9 cellular contexts compared by ENCODE assay signal in genomic region chr11:12889243-12889642, GRCh38.
A peak's percentile ranks its signal among the peaks of the same experiment; 100 is the strongest.
DNase-seq lines count a peak whose midpoint lies in the region; ATAC-seq, FAIRE-seq and TF ChIP-seq lines count a peak whose summit lies in the region.
"Had no signal": no experiment of that assay in that cellular context is flagged by ENCODE, and none has a peak within 500 bp of the region (broad histone marks: within the 10 kb centered on the region; RNA-seq: fewer than 3 reads in every experiment).

No MANE protein-coding gene starts in this region.

- no peak for TF ChIP-seq RAD21 in IMR-90 (IDR thresholded peaks at IDR 0.05; ENCODE audit: low read length)

- intact Hi-C loops in IMR-90 (cut with micrococcal nuclease) (loop anchor here (2.0 kb wide), 1 partner anchor 212 kb away; no protein-coding TSS in a partner anchor), lower lobe of right lung (cut with DNase I) (no loop called here), thyroid gland (cut with DNase I) (no loop called here), mucosa of descending colon (cut with DNase I, micrococcal nuclease) (loop anchor here in 1 of 2 donors (10.0 kb wide), 1 partner anchor 204 kb away; no protein-coding TSS in a partner anchor), OCI-LY7 (cut with micrococcal nuclease; ENCODE audit: unreplicated experiment) (loop anchor here (10.0 kb wide), 1 partner anchor 214 kb away; the partner anchor contains the start of gene TEAD1)

- H3K79me2 ChIP-seq in OCI-LY7 (ENCODE audit: insufficient read depth, low read depth, low read length) = no peaks in the 10 kb centered on the region

- H2AK9ac ChIP-seq in IMR-90 (replicated peaks; ENCODE audit: low read depth, low read length, poor library complexity) = peak overlapping the region; percentile 55

- no peak overlapping the region for H3K56ac ChIP-seq in IMR-90 (ENCODE audit: extremely low read depth, insufficient read depth, low read length)

- H4K20me1 ChIP-seq in IMR-90 (ENCODE audit: insufficient read depth, low read length) (peaks cover 20% of the 10 kb centered on the region; the same call in 1 of the 2 replicates), OCI-LY7 (ENCODE audit: insufficient read depth, low read length) (no peaks in the 10 kb centered on the region)

- H3K27ac ChIP-seq in IMR-90 (ENCODE audit: insufficient read depth, low read length) = peak overlapping the region; percentile 60; the same call in 1 of the 2 replicates
- peak overlapping the region; percentile 55 for H3K27ac ChIP-seq in lower lobe of right lung
- H3K27ac ChIP-seq in thyroid gland = peak overlapping the region in 2 of 3 donors; percentile 13 to 40
- no peak overlapping the region for H3K27ac ChIP-seq in OCI-LY7 (ENCODE audit: low read depth, low read length, poor library complexity, severe bottlenecking)

- peak overlapping the region; percentile 14; the same call in 1 of the 2 replicates for H3K18ac ChIP-seq in IMR-90 (ENCODE audit: low read depth, low read length)

- peaks cover 30% of the 10 kb centered on the region for H3K36me3 ChIP-seq in IMR-90 (ENCODE audit: control insufficient read depth, insufficient read depth, low read length)
- peaks cover 3% of the 10 kb centered on the region for H3K36me3 ChIP-seq in bronchial epithelial cell (ENCODE audit: control insufficient read depth, insufficient read depth, low read length)
- peaks cover 5% of the 10 kb centered on the region for H3K36me3 ChIP-seq in lower lobe of right lung
- no peaks in the 10 kb centered on the region for H3K36me3 ChIP-seq in thyroid gland
- no peaks in the 10 kb centered on the region for H3K36me3 ChIP-seq in mucosa of descending colon (ENCODE audit: low read depth)
- H3K36me3 ChIP-seq in OCI-LY7 (ENCODE audit: insufficient read depth, low read length) = no peaks in the 10 kb centered on the region

- H2AFZ ChIP-seq in IMR-90 (replicated peaks; ENCODE audit: low read length, poor library complexity) (no peak overlapping the region), OCI-LY7 (ENCODE audit: low read length) (no peak overlapping the region)

- FAIRE-seq in bronchial epithelial cell (lab: Jason Lieb, UNC) = no peak
- FAIRE-seq: keratinocyte had no signal

- H4K5ac ChIP-seq in IMR-90 (ENCODE audit: low read depth, low read length) = no peak overlapping the region; the same call in 1 of the 2 replicates

- dilution Hi-C loops in IMR-90 (cut with HindIII; ENCODE audit: low sequenced_read_pairs, unreplicated experiment) = loop anchor here (25.0 kb wide), 1 partner anchor 202 kb away; no protein-coding TSS in a partner anchor

- H3K36me3 Mint-ChIP-seq in activated T-helper 17 cell treated with anti-CD3 and anti-CD28 coated beads, Interleukin-2, amount 50 U/mL, for 72 hours (ENCODE audit: low read depth) = no peaks in the 10 kb centered on the region

- H2BK20ac ChIP-seq in IMR-90 (ENCODE audit: low read depth, low read length) = no peak overlapping the region

- CTCF ChIA-PET in IMR-90 (lab: Yijun Ruan, JAX) = interaction anchor here (0.8 to 3.1 kb wide), 16 partner anchors 10 to 600 kb away, joined by 3 to 19 read pairs (median 4); no protein-coding TSS in a partner anchor
- CTCF ChIA-PET in OCI-LY7 (lab: Charles Lee; ENCODE audit: unreplicated experiment) = interaction anchor here (1.6 kb wide), 1 partner anchor 558 kb away, joined by 4 read pairs; no protein-coding TSS in a partner anchor

- H3K9me3 Mint-ChIP-seq in activated T-helper 17 cell treated with anti-CD3 and anti-CD28 coated beads, Interleukin-2, amount 50 U/mL, for 72 hours = no peaks in the 10 kb centered on the region

- WGBS in IMR-90 (ENCODE audit: extremely low coverage in 2 of 2, insufficient read length in 1 of 2), 2 experiments = 100% methylated on average over 1 of the region's 5 CpGs; no CpG with 5 or more reads in 1 of the 2 experiments
- 64 to 65% methylated on average over 5 of the region's 5 CpGs for WGBS in thyroid gland, 2 donors

- no peak overlapping the region for H2BK15ac ChIP-seq in IMR-90 (ENCODE audit: low read depth, low read length)

- DNase-seq in IMR-90 (peak; percentile 67), bronchial epithelial cell (ENCODE audit: low read depth) (peak; percentile 39), lower lobe of right lung (peak; percentile 55), thyroid gland (no peak), NCI-H446 treated with DMSO at 0.1 percent for 48 hours (lab: John Stamatoyannopoulos, UW) (no peak), mucosa of descending colon (no peak), OCI-LY7 (ENCODE audit: low spot score) (no peak)

- peak overlapping the region; percentile 15; the same call in 1 of the 2 replicates for H3K4ac ChIP-seq in IMR-90 (ENCODE audit: low read depth, low read length)

- H3K4me1 Mint-ChIP-seq in activated T-helper 17 cell treated with anti-CD3 and anti-CD28 coated beads, Interleukin-2, amount 50 U/mL, for 72 hours = no peaks in the 10 kb centered on the region

- H3K4me3 Mint-ChIP-seq in activated T-helper 17 cell treated with anti-CD3 and anti-CD28 coated beads, Interleukin-2, amount 50 U/mL, for 72 hours = no peak overlapping the region

- peaks cover 25 to 78% of the 10 kb centered on the region in 2 experiments for H3K79me1 ChIP-seq in IMR-90 (ENCODE audit: low read depth in 1 of 2, low read length in 2 of 2)

- peak overlapping the region; percentile 59; the same call in 1 of the 2 replicates for H3K23ac ChIP-seq in IMR-90 (ENCODE audit: low read depth, low read length)

- peak overlapping the region; percentile 9; the same call in 1 of the 2 replicates for H3K9ac ChIP-seq in IMR-90 (ENCODE audit: low read depth, low read length)

- H3K9me3 ChIP-seq in IMR-90 (ENCODE audit: control insufficient read depth, insufficient read depth, low read length) (no peaks in the 10 kb centered on the region), lower lobe of right lung (no peaks in the 10 kb centered on the region), thyroid gland (no peaks in the 10 kb centered on the region), mucosa of descending colon (no peaks in the 10 kb centered on the region), OCI-LY7 (ENCODE audit: low read length) (no peaks in the 10 kb centered on the region)

- peaks cover 16% of the 10 kb centered on the region for H3K9me1 ChIP-seq in IMR-90 (ENCODE audit: insufficient read depth, low read length)

- no peak overlapping the region; a peak in 1 of 4 replicates for H4K8ac ChIP-seq in IMR-90 (ENCODE audit: low read depth in 2 of 2, low read length in 2 of 2)

- BruUV-seq in IMR-90 (replicated peaks; lab: Mats Ljungman, UMichigan) = no TSS peak
- BruUV-seq in OCI-LY7 (replicated peaks; lab: Mats Ljungman, UMichigan) = no TSS peak

- H3K4me3 ChIP-seq in IMR-90 (ENCODE audit: insufficient read depth, low read depth, low read length) = no peak overlapping the region
- H3K4me3 ChIP-seq in bronchial epithelial cell (ENCODE audit: low read depth, low read length) = no peak overlapping the region
- H3K4me3 ChIP-seq in lower lobe of right lung = no peak overlapping the region
- no peak overlapping the region for H3K4me3 ChIP-seq in thyroid gland (replicated peaks in 1 of 3)
- H3K4me3 ChIP-seq in mucosa of descending colon = no peak overlapping the region
- no peak overlapping the region for H3K4me3 ChIP-seq in OCI-LY7 (ENCODE audit: low read depth, low read length, poor library complexity, severe bottlenecking)

- in situ Hi-C loops in IMR-90 (cut with MboI; ENCODE audit: low sequenced_read_pairs) = loop anchor here (5.0 to 10.0 kb wide), 2 partner anchors 212 to 564 kb away; no protein-coding TSS in a partner anchor

- H3K4me2 ChIP-seq in IMR-90 (ENCODE audit: low read depth, low read length) (no peak overlapping the region), OCI-LY7 (ENCODE audit: low read length) (no peak overlapping the region)

- TF ChIP-seq CTCF in IMR-90 (conservative IDR thresholded peaks at IDR 0.05; ENCODE audit: low read depth, low read length) (no peak), bronchial epithelial cell (IDR thresholded peaks at IDR 0.05; ENCODE audit: insufficient read depth, low read length, severe bottlenecking) (no peak), lower lobe of right lung (IDR thresholded peaks at IDR 0.05) (no peak), thyroid gland (IDR thresholded peaks at IDR 0.05) (no peak), mucosa of descending colon (IDR thresholded peaks at IDR 0.05) (no peak), OCI-LY7 (conservative IDR thresholded peaks at IDR 0.05; ENCODE audit: low read length) (no peak)

- H3K27ac Mint-ChIP-seq in activated T-helper 17 cell treated with anti-CD3 and anti-CD28 coated beads, Interleukin-2, amount 50 U/mL, for 72 hours = no peak overlapping the region

- peak; percentile 46 for ATAC-seq in IMR-90 (ENCODE audit: low read depth)
- ATAC-seq in lower lobe of right lung = peak; percentile 57 to 66
- ATAC-seq in activated T-helper 17 cell treated with anti-CD3 and anti-CD28 coated beads, Interleukin-2, amount 50 U/mL, for 72 hours (replicated peaks) = no peak
- ATAC-seq in mucosa of descending colon = no peak

- H3K27me3 ChIP-seq in IMR-90 (ENCODE audit: control insufficient read depth, insufficient read depth, low read length) (no peaks in the 10 kb centered on the region), bronchial epithelial cell (ENCODE audit: control insufficient read depth, insufficient read depth, low read length) (no peaks in the 10 kb centered on the region), lower lobe of right lung (ENCODE audit: low read depth) (no peaks in the 10 kb centered on the region), thyroid gland (no peaks in the 10 kb centered on the region)

- H2BK120ac ChIP-seq in IMR-90 (ENCODE audit: low read depth, low read length) = no peak overlapping the region; the same call in 1 of the 2 replicates

- no peak for TF ChIP-seq POLR2A in IMR-90 (IDR thresholded peaks at IDR 0.05; ENCODE audit: low read depth, low read length)
- no peak for TF ChIP-seq POLR2A in thyroid gland (IDR thresholded peaks at IDR 0.05)

- peak overlapping the region; percentile 6; the same call in 1 of the 2 replicates for H3K14ac ChIP-seq in IMR-90 (replicated peaks; ENCODE audit: low read depth, low read length)

- H4K91ac ChIP-seq in IMR-90 (ENCODE audit: insufficient read depth, low read depth, low read length) = no peak overlapping the region; the same call in 1 of the 2 replicates

- POLR2A ChIA-PET in IMR-90 (lab: Charles Lee; ENCODE audit: unreplicated experiment) (no interaction called here), OCI-LY7 (lab: Charles Lee) (interaction anchor here (1.0 kb wide), 1 partner anchor 18 kb away, joined by 3 read pairs; no protein-coding TSS in a partner anchor)

- peak overlapping the region; percentile 43 for H2BK5ac ChIP-seq in IMR-90 (ENCODE audit: low read depth, low read length, poor library complexity, severe bottlenecking)

- H2AK5ac ChIP-seq in IMR-90 (ENCODE audit: low read depth, low read length) = no peak overlapping the region

- H3K27me3 Mint-ChIP-seq in activated T-helper 17 cell treated with anti-CD3 and anti-CD28 coated beads, Interleukin-2, amount 50 U/mL, for 72 hours = peaks cover 7% of the 10 kb centered on the region

- H3K4me1 ChIP-seq in IMR-90 (ENCODE audit: control insufficient read depth, insufficient read depth, low read length) = peaks cover 25% of the 10 kb centered on the region
- peaks cover 20% of the 10 kb centered on the region for H3K4me1 ChIP-seq in lower lobe of right lung
- H3K4me1 ChIP-seq in thyroid gland = peaks cover 0 to 8% of the 10 kb centered on the region in 2 donors
- H3K4me1 ChIP-seq in mucosa of descending colon (ENCODE audit: low read depth) = no peaks in the 10 kb centered on the region
- H3K4me1 ChIP-seq in OCI-LY7 (ENCODE audit: insufficient read depth, low read length, poor library complexity, severe bottlenecking) = no peaks in the 10 kb centered on the region

- no peaks in the 10 kb centered on the region for H3K9me2 ChIP-seq in OCI-LY7 (ENCODE audit: insufficient read depth, low read length)

Comparison
In these comparisons a context has a peak if more than half of its experiments do, and no peak if none do; other contexts are left out.
1. ATAC-seq: peak in IMR-90 (single experiment) and lower lobe of right lung (2 of 2); none in activated T-helper 17 cell treated with anti-CD3 and anti-CD28 coated beads, Interleukin-2, amount 50 U/mL, for 72 hours (single experiment) and mucosa of descending colon (single experiment).
2. DNase-seq: peak in IMR-90 (single experiment), bronchial epithelial cell (single experiment) and lower lobe of right lung (single experiment); none in thyroid gland (0 of 2), NCI-H446 treated with DMSO at 0.1 percent for 48 hours (single experiment), mucosa of descending colon (0 of 3) and OCI-LY7 (single experiment).
3. intact Hi-C loops: an anchor here in IMR-90 (2.0 kb wide) and OCI-LY7 (10.0 kb wide); none called in lower lobe of right lung and thyroid gland.